In genomic region chr11:75563501-75563977, GRCh38 we compare ENCODE assay signal across 8 cellular contexts. TPM values are rescaled to one million over a fixed set of nuclear protein-coding genes. Genes with fewer than 3 reads are reported as not detected.
DNase-seq lines count a peak whose midpoint lies in the region; ATAC-seq and TF ChIP-seq lines count a peak whose summit lies in the region.

No MANE protein-coding gene starts in this region.

- H4K20me1 ChIP-seq in GM23248 (ENCODE audit: insufficient read depth) = peaks cover 3% of the 10 kb centered on the region

- in situ Hi-C loops in GM23248 (cut with MboI) (no loop called here), gastrocnemius medialis (cut with MboI; ENCODE audit: low sequenced_read_pairs in 4 of 4) (no loop called here)

- no peak for TF ChIP-seq POLR2A in gastroesophageal sphincter (IDR thresholded peaks at IDR 0.05)
- TF ChIP-seq POLR2A in gastrocnemius medialis (IDR thresholded peaks at IDR 0.05) = no peak

- H3K27ac ChIP-seq in GM23248 (peak overlapping the region; percentile 98), gastroesophageal sphincter (peak overlapping the region; percentile 98 to 100 (median 99)), gastrocnemius medialis (peak overlapping the region; percentile 95 to 100 (median 99))

- H3K27ac Mint-ChIP-seq in activated CD4-positive, alpha-beta memory T cell treated with anti-CD3 and anti-CD28 coated beads, Interleukin-2, amount 10 ng/mL, durations not matched to agents 7 days and 5 days = peak overlapping the region; percentile 93

- no peak for TF ChIP-seq EP300 in gastroesophageal sphincter (IDR thresholded peaks at IDR 0.05)

- WGBS in GM23248 (ENCODE audit: low coverage in 1 of 2, low lambda C conversion rate in 2 of 2, missing lambda C conversion rate in 2 of 2), 2 experiments = 2 to 3% methylated on average over 5 of the region's 5 CpGs
- WGBS in gastroesophageal sphincter (ENCODE audit: low coverage in 1 of 2), 2 donors = 2% methylated on average over 5 of the region's 5 CpGs; no CpG with 5 or more reads in 1 of the 2 donors

- H3K4me1 Mint-ChIP-seq in activated CD4-positive, alpha-beta memory T cell treated with anti-CD3 and anti-CD28 coated beads, Interleukin-2, amount 10 ng/mL, durations not matched to agents 7 days and 5 days = peaks cover 33% of the 10 kb centered on the region

- ATAC-seq in gastroesophageal sphincter (no peak), gastrocnemius medialis (no peak), omental fat pad (ENCODE audit: low FRiP score) (no peak)

- intact Hi-C loops in gastrocnemius medialis (cut with DNase I; ENCODE audit: low total_unique reads) = no loop called here

- H3K79me2 ChIP-seq in GM23248 (ENCODE audit: insufficient read depth) = peaks cover 66% of the 10 kb centered on the region

- no peak overlapping the region for H2AFZ ChIP-seq in GM23248

- H3K9me3 ChIP-seq in GM23248 (ENCODE audit: low read depth) (no peaks in the 10 kb centered on the region), gastroesophageal sphincter (no peaks in the 10 kb centered on the region), gastrocnemius medialis (no peaks in the 10 kb centered on the region)

- H3K9me3 Mint-ChIP-seq in activated CD4-positive, alpha-beta memory T cell treated with anti-CD3 and anti-CD28 coated beads, Interleukin-2, amount 10 ng/mL, durations not matched to agents 7 days and 5 days = no peaks in the 10 kb centered on the region

- H3K4me1 ChIP-seq in GM23248 (ENCODE audit: insufficient read depth) (peaks cover 70% of the 10 kb centered on the region), gastroesophageal sphincter (peaks cover 9 to 92% (median 51%) of the 10 kb centered on the region in 3 donors), gastrocnemius medialis (peaks cover 45 to 60% of the 10 kb centered on the region in 2 donors)

- TF ChIP-seq CTCF in gastroesophageal sphincter (IDR thresholded peaks at IDR 0.05) = no peak
- TF ChIP-seq CTCF in gastrocnemius medialis (IDR thresholded peaks at IDR 0.05 in 4 of 5, conservative IDR thresholded peaks at IDR 0.05 in 1 of 5) = no peak
- TF ChIP-seq CTCF in omental fat pad (IDR thresholded peaks at IDR 0.05) = no peak

- peaks cover 74% of the 10 kb centered on the region for H3F3A ChIP-seq in GM23248 (ENCODE audit: insufficient read depth)

- H3K4me2 ChIP-seq in GM23248 (ENCODE audit: unreplicated experiment) = peak overlapping the region; percentile 94

- H3K9ac ChIP-seq in GM23248 = peak overlapping the region; percentile 99

- H3K4me3 ChIP-seq in GM23248 (peak overlapping the region; percentile 87), gastroesophageal sphincter (peak overlapping the region; percentile 75 to 89), gastrocnemius medialis (peak overlapping the region; percentile 90 to 98 (median 96))

- H3K27me3 ChIP-seq in GM23248 (replicated peaks; ENCODE audit: insufficient read depth) = no peaks in the 10 kb centered on the region
- no peaks in the 10 kb centered on the region for H3K27me3 ChIP-seq in gastroesophageal sphincter
- H3K27me3 ChIP-seq in gastrocnemius medialis = no peaks in the 10 kb centered on the region

- H3K36me3 ChIP-seq in GM23248 (ENCODE audit: low read depth) = peaks cover 17% of the 10 kb centered on the region
- peaks cover 0 to 37% of the 10 kb centered on the region in 2 donors for H3K36me3 ChIP-seq in gastroesophageal sphincter
- H3K36me3 ChIP-seq in gastrocnemius medialis = peaks cover 0 to 20% of the 10 kb centered on the region in 2 donors

- POLR2A ChIA-PET in activated CD4-positive, alpha-beta memory T cell treated with anti-CD3 and anti-CD28 coated beads, Interleukin-2, amount 10 ng/mL, durations not matched to agents 7 days and 5 days (lab: Charles Lee) = interaction anchor here (2.3 kb wide), 1 partner anchor 8 kb away, joined by 7 read pairs; no protein-coding TSS in a partner anchor

- CTCF ChIA-PET in activated CD4-positive, alpha-beta memory T cell treated with anti-CD3 and anti-CD28 coated beads, Interleukin-2, amount 10 ng/mL, durations not matched to agents 7 days and 5 days (lab: Charles Lee) = no interaction called here

- H3K9me2 ChIP-seq in GM23248 (ENCODE audit: insufficient read depth) = no peaks in the 10 kb centered on the region

- peak overlapping the region; percentile 99 for H3K4me3 Mint-ChIP-seq in activated CD4-positive, alpha-beta memory T cell treated with anti-CD3 and anti-CD28 coated beads, Interleukin-2, amount 10 ng/mL, durations not matched to agents 7 days and 5 days

- peak; percentile 37 for DNase-seq in GM23248
- DNase-seq in activated CD4-positive, alpha-beta memory T cell treated with anti-CD3 and anti-CD28 coated beads, Interleukin-2, amount 10 ng/mL, durations not matched to agents 7 days and 5 days = no peak
- DNase-seq in gastrocnemius medialis = no peak
- no peak for DNase-seq in ecto neural progenitor cell (ENCODE audit: low spot score)
- no peak for DNase-seq in omental fat pad (ENCODE audit: low spot score)
- no peak for DNase-seq in hepatic stellate cell (ENCODE audit: low spot score)
- DNase-seq in T1000 (lab: John Stamatoyannopoulos, UW) = no peak

- H3K36me3 Mint-ChIP-seq in activated CD4-positive, alpha-beta memory T cell treated with anti-CD3 and anti-CD28 coated beads, Interleukin-2, amount 10 ng/mL, durations not matched to agents 7 days and 5 days (ENCODE audit: low read depth) = peaks cover 3% of the 10 kb centered on the region

- H3K27me3 Mint-ChIP-seq in activated CD4-positive, alpha-beta memory T cell treated with anti-CD3 and anti-CD28 coated beads, Interleukin-2, amount 10 ng/mL, durations not matched to agents 7 days and 5 days = no peaks in the 10 kb centered on the region

RNA-seq across cellular contexts. Expression of gene SERPINH1, which starts 1.5 kb away (rescaled TPM):
- 1,790 and 1,872 TPM in 2 replicates for total RNA-seq in GM23248 (2014; rRNA removed; shearing (Covaris generic))
- polyA plus RNA-seq in GM23248 (2016; fragmentation: Nextera tagmentation; extraction: Ambion mirVana) = 520 and 559 TPM in 2 replicates
- 10 to 100 TPM; 12.2 to 13.3 TPM for total RNA-seq in activated CD4-positive, alpha-beta memory T cell treated with anti-CD3 and anti-CD28 coated beads, Interleukin-2, amount 10 ng/mL, durations not matched to agents 7 days and 5 days
- total RNA-seq in gastroesophageal sphincter (100 to 1,000 TPM; 127 to 284 (median 175) TPM), gastrocnemius medialis (10 to 100 TPM; 18.5 to 42.4 (median 34.8) TPM), omental fat pad (100 to 1,000 TPM; 307 to 804 (median 482) TPM)

RNA-seq across cellular contexts. Expression of gene GDPD5, which starts 37.8 kb away (rescaled TPM):
- 7.0 and 10.7 TPM in 2 replicates for total RNA-seq in GM23248 (2014; rRNA removed; shearing (Covaris generic))
- 3.4 and 5.6 TPM in 2 replicates for polyA plus RNA-seq in GM23248 (2016; fragmentation: Nextera tagmentation; extraction: Ambion mirVana)
- total RNA-seq in activated CD4-positive, alpha-beta memory T cell treated with anti-CD3 and anti-CD28 coated beads, Interleukin-2, amount 10 ng/mL, durations not matched to agents 7 days and 5 days = 100 to 1,000 TPM; 107 to 109 TPM
- total RNA-seq in gastroesophageal sphincter = 1 to 10 TPM; 3.8 to 9.3 (median 6.4) TPM
- total RNA-seq in gastrocnemius medialis = 10 to 100 TPM in 3 of 4 donors, 1 to 10 TPM in 1; 5.6 to 12.6 (median 11.2) TPM
- 10 to 100 TPM; 23.6 to 34.7 (median 31.7) TPM for total RNA-seq in omental fat pad
